Comparison of ENCODE assay signal across 8 cellular contexts in genomic region chr5:98933446-98934072, GRCh38. TPM values are rescaled to one million over a fixed set of nuclear protein-coding genes. Genes with fewer than 3 reads are reported as not detected.
DNase-seq lines count a peak whose midpoint lies in the region; ATAC-seq, FAIRE-seq and TF ChIP-seq lines count a peak whose summit lies in the region.

No MANE protein-coding gene starts in this region.

- peaks cover 37% of the 10 kb centered on the region for H4K20me1 ChIP-seq in astrocyte (ENCODE audit: insufficient read depth, low read length)

- no peaks in the 10 kb centered on the region for H3K27me3 ChIP-seq in CD4-positive, alpha-beta memory T cell (ENCODE audit: insufficient read depth, low read length)
- no peaks in the 10 kb centered on the region for H3K27me3 ChIP-seq in astrocyte (ENCODE audit: insufficient read depth, low read length)

- no peaks in the 10 kb centered on the region for H3K36me3 ChIP-seq in CD4-positive, alpha-beta memory T cell (ENCODE audit: insufficient read depth, low read length)
- no peaks in the 10 kb centered on the region for H3K36me3 ChIP-seq in astrocyte (ENCODE audit: insufficient read depth, low read length)

- peaks cover 46 to 79% (median 61%) of the 10 kb centered on the region in 4 donors for H3K4me1 Mint-ChIP-seq in CD4-positive, alpha-beta memory T cell
- peaks cover 36% of the 10 kb centered on the region for H3K4me1 Mint-ChIP-seq in astrocyte (ENCODE audit: low read depth, unreplicated experiment)

- H3K36me3 Mint-ChIP-seq in CD4-positive, alpha-beta memory T cell: peaks cover 0 to 27% of the 10 kb centered on the region in 2 donors
- no peaks in the 10 kb centered on the region for H3K36me3 Mint-ChIP-seq in astrocyte (ENCODE audit: low read depth, unreplicated experiment)

- no peak overlapping the region for H3K4me2 ChIP-seq in astrocyte (ENCODE audit: low read length)

- peak overlapping the region; percentile 96 to 100 (median 97) for H3K27ac Mint-ChIP-seq in CD4-positive, alpha-beta memory T cell
- no peak overlapping the region for H3K27ac Mint-ChIP-seq in astrocyte (ENCODE audit: unreplicated experiment)

- H3K9me3 ChIP-seq in CD4-positive, alpha-beta memory T cell (ENCODE audit: control insufficient read depth in 1 of 2, low read length in 2 of 2): no peaks in the 10 kb centered on the region
- no peaks in the 10 kb centered on the region for H3K9me3 ChIP-seq in astrocyte (ENCODE audit: insufficient read depth, low read depth, low read length)

- peak overlapping the region; percentile 76 for H3K27ac ChIP-seq in CD4-positive, alpha-beta memory T cell (ENCODE audit: low read depth, low read length)
- H3K27ac ChIP-seq in astrocyte (ENCODE audit: low read depth, low read length): no peak overlapping the region

- no peak overlapping the region for H2AFZ ChIP-seq in astrocyte (ENCODE audit: low read depth, low read length)

- H3K27me3 Mint-ChIP-seq in CD4-positive, alpha-beta memory T cell: no peaks in the 10 kb centered on the region
- no peaks in the 10 kb centered on the region for H3K27me3 Mint-ChIP-seq in astrocyte (ENCODE audit: low read depth, unreplicated experiment)

- H3K4me3 Mint-ChIP-seq in CD4-positive, alpha-beta memory T cell: peak overlapping the region; percentile 13 to 72 (median 50)
- H3K4me3 Mint-ChIP-seq in astrocyte (ENCODE audit: unreplicated experiment): peak overlapping the region; percentile 23

- H3K9ac ChIP-seq in astrocyte (ENCODE audit: low read length): no peak overlapping the region

- H3K79me2 ChIP-seq in astrocyte (ENCODE audit: insufficient read depth, low read length): peaks cover 32% of the 10 kb centered on the region

- ATAC-seq in GM19324 (IDR thresholded peaks at IDR 0.05; ENCODE audit: low FRiP score, unreplicated experiment) (peak; percentile 19), HG03565 (IDR thresholded peaks at IDR 0.05; ENCODE audit: unreplicated experiment) (peak; percentile 29), HG03521 (IDR thresholded peaks at IDR 0.05; ENCODE audit: unreplicated experiment) (no peak)

- H3K9me3 Mint-ChIP-seq in CD4-positive, alpha-beta memory T cell: peaks cover 0 to 4% (median 0%) of the 10 kb centered on the region in 8 donors
- H3K9me3 Mint-ChIP-seq in astrocyte (ENCODE audit: unreplicated experiment): no peaks in the 10 kb centered on the region

- TF ChIP-seq CTCF in astrocyte (IDR thresholded peaks at IDR 0.05; ENCODE audit: insufficient read depth, low read depth, low read length): no peak

- POLR2A ChIA-PET in CD4-positive, alpha-beta memory T cell (lab: Charles Lee; ENCODE audit: partially characterized antibody): interaction anchor here (0.7 to 1.3 kb wide), 5 partner anchors 11 to 126 kb away, joined by 3 to 6 read pairs (median 4); no protein-coding TSS in a partner anchor

- H3K4me1 ChIP-seq in CD4-positive, alpha-beta memory T cell (ENCODE audit: insufficient read depth, low read length): peaks cover 64% of the 10 kb centered on the region
- peaks cover 3% of the 10 kb centered on the region for H3K4me1 ChIP-seq in astrocyte (ENCODE audit: insufficient read depth, low read length)

- H3K4me3 ChIP-seq in CD4-positive, alpha-beta memory T cell (ENCODE audit: low read length in 2 of 2): no peak overlapping the region
- H3K4me3 ChIP-seq in astrocyte (ENCODE audit: insufficient read depth, low read depth, low read length): no peak overlapping the region

- peak; percentile 59 to 71 (median 67) for DNase-seq in CD4-positive, alpha-beta memory T cell
- DNase-seq in astrocyte (ENCODE audit: low read depth) (no peak), C1 segment of cervical spinal cord (lab: John Stamatoyannopoulos, UW) (no peak), HuH-7 (ENCODE audit: low spot score) (no peak), NCI-H2029 treated with DMSO at 0.1 percent for 48 hours (lab: John Stamatoyannopoulos, UW) (no peak)

- CTCF ChIA-PET in CD4-positive, alpha-beta memory T cell (lab: Charles Lee; ENCODE audit: partially characterized antibody): interaction anchor here (0.7 to 1.6 kb wide), 5 partner anchors 26 to 128 kb away, joined by 3 to 6 read pairs (median 3); no protein-coding TSS in a partner anchor

- FAIRE-seq in astrocyte (lab: Jason Lieb, UNC): no peak

- intact Hi-C loops in CD4-positive, alpha-beta memory T cell (cut with micrococcal nuclease): no loop called here

RNA-seq across cellular contexts. Expression of gene CHD1, which starts 4.8 kb away (rescaled TPM):
- total RNA-seq in CD4-positive, alpha-beta memory T cell: 10 to 100 TPM; 91.2 to 93.9 TPM
- polyA plus RNA-seq in CD4-positive, alpha-beta memory T cell: 10 to 100 TPM in 1 of 2 donors, 1 to 10 TPM in 1; 6.6 to 15.1 TPM
- total RNA-seq in astrocyte: 38.6 and 39.0 TPM in 2 replicates

Comparison
In these comparisons a context has a peak if more than half of its experiments do, and no peak if none do; other contexts are left out.
1. DNase-seq: peak in CD4-positive, alpha-beta memory T cell (5 of 5); none in astrocyte (single experiment), C1 segment of cervical spinal cord (0 of 14), HuH-7 (single experiment) and NCI-H2029 treated with DMSO at 0.1 percent for 48 hours (single experiment).